In the genomic region with DNA sequence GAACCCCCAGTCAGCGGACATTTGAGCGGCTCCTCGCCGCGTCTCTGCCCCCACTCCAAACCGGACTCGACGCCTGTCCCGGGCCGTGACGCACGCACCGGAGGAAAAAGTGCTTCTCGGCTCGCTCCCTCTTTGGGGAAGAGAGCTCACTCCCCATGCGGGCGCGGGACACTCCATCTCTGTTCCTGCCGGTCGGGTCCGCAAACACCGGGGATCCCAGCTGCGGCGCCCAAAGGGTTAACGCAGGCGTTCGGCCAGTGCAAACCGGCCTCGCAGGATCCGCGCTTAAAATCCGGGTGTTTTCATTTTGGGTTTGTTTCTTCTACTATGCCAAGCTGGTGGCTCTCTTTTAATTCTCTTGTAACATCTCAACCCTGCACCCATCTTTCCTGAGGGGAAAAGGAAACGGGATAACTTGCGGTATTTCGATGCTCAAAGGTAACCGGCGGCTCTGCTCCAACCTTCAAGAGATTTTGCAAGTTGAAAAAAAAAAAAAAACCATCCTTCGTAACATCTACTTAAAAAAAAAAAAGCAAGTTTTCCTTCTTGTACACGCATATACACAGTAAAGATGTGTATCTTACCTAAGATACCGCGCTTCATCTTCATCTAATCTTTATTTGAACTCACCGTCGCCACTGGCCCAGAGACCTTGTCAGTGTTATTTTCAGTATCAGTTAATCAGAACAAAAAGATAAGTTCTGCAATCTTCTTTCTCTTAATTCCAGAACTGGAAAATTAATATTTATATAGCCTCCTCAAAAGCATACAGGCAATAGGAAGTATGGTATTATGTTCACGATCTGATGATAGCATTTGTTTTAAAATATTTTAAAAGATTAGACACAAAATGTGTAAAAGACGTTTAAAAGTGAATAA, we compare ENCODE assay signal across 8 cellular contexts. TPM values are rescaled to one million over a fixed set of nuclear protein-coding genes. Genes with fewer than 3 reads are reported as not detected.
A peak's percentile ranks its signal among the peaks of the same experiment; 100 is the strongest.
DNase-seq lines count a peak whose midpoint lies in the region; ATAC-seq lines count a peak whose summit lies in the region.

No MANE protein-coding gene starts in this region.

- POLR2A ChIA-PET in naive thymus-derived CD4-positive, alpha-beta T cell (lab: Charles Lee): interaction anchor here (1.2 to 2.5 kb wide), 7 partner anchors 57 to 430 kb away, joined by 4 to 26 read pairs (median 7); partner anchors contain the start of gene GALNT4

- H3K4me3 ChIP-seq in naive thymus-derived CD4-positive, alpha-beta T cell (ENCODE audit: low read length): peak overlapping the region; percentile 90
- peak overlapping the region; percentile 62 for H3K4me3 ChIP-seq in thymus (ENCODE audit: low read length)

- H3K27ac ChIP-seq in naive thymus-derived CD4-positive, alpha-beta T cell (ENCODE audit: low read depth, low read length): peak overlapping the region; percentile 92
- H3K27ac ChIP-seq in thymus (ENCODE audit: low read depth): peak overlapping the region; percentile 97

- H3K4me3 Mint-ChIP-seq in activated CD4-positive, alpha-beta T cell treated with anti-CD3 and anti-CD28 coated beads, Interleukin-2, amount 10 ng/mL, durations not matched to agents 24 days and 14 days: peak overlapping the region; percentile 84
- peak overlapping the region; percentile 89 to 99 (median 93) for H3K4me3 Mint-ChIP-seq in naive thymus-derived CD4-positive, alpha-beta T cell

- peak overlapping the region; percentile 84 for H3K27ac Mint-ChIP-seq in activated CD4-positive, alpha-beta T cell treated with anti-CD3 and anti-CD28 coated beads, Interleukin-2, amount 10 ng/mL, durations not matched to agents 24 days and 14 days
- H3K27ac Mint-ChIP-seq in naive thymus-derived CD4-positive, alpha-beta T cell: peak overlapping the region; percentile 85 to 100 (median 95)

- WGBS in thymus: 4% methylated on average over 45 of the region's 45 CpGs

- DNase-seq in NCI-H748 (lab: John Stamatoyannopoulos, UW; ENCODE audit: unreplicated experiment): peak; percentile 73
- DNase-seq in NCI-H748 treated with DMSO at 0.1 percent for 48 hours (lab: John Stamatoyannopoulos, UW): no peak
- no peak for DNase-seq in activated CD4-positive, alpha-beta T cell treated with anti-CD3 and anti-CD28 coated beads, Interleukin-2, amount 10 ng/mL, durations not matched to agents 24 days and 14 days
- DNase-seq in naive thymus-derived CD4-positive, alpha-beta T cell: peak in 6 of 9 donors; percentile 22 to 47 (median 40)
- DNase-seq in HT-29 (ENCODE audit: low spot score): no peak

- peaks cover 33% of the 10 kb centered on the region for H3K27me3 Mint-ChIP-seq in activated CD4-positive, alpha-beta T cell treated with anti-CD3 and anti-CD28 coated beads, Interleukin-2, amount 10 ng/mL, durations not matched to agents 24 days and 14 days
- H3K27me3 Mint-ChIP-seq in naive thymus-derived CD4-positive, alpha-beta T cell: peaks cover 0 to 53% (median 0%) of the 10 kb centered on the region in 5 donors

- H3K4me1 ChIP-seq in naive thymus-derived CD4-positive, alpha-beta T cell (ENCODE audit: control insufficient read depth in 2 of 2, insufficient read depth in 2 of 2, low read length in 2 of 2): peaks cover 11 to 15% of the 10 kb centered on the region in 2 donors
- H3K4me1 ChIP-seq in thymus (ENCODE audit: control insufficient read depth, insufficient read depth, low read length): peaks cover 7% of the 10 kb centered on the region

- H3K36me3 Mint-ChIP-seq in activated CD4-positive, alpha-beta T cell treated with anti-CD3 and anti-CD28 coated beads, Interleukin-2, amount 10 ng/mL, durations not matched to agents 24 days and 14 days (ENCODE audit: low read depth): no peaks in the 10 kb centered on the region
- peaks cover 0 to 6% (median 4%) of the 10 kb centered on the region in 5 donors for H3K36me3 Mint-ChIP-seq in naive thymus-derived CD4-positive, alpha-beta T cell

- H3K27me3 ChIP-seq in naive thymus-derived CD4-positive, alpha-beta T cell (ENCODE audit: control insufficient read depth in 2 of 2, insufficient read depth in 2 of 2, low read length in 2 of 2): no peaks in the 10 kb centered on the region
- no peaks in the 10 kb centered on the region for H3K27me3 ChIP-seq in thymus (ENCODE audit: control insufficient read depth, insufficient read depth)

- peak; percentile 3 for ATAC-seq in HG03378 (IDR thresholded peaks at IDR 0.05; ENCODE audit: unreplicated experiment)
- ATAC-seq in esophagus mucosa: peak; percentile 0
- ATAC-seq in naive thymus-derived CD4-positive, alpha-beta T cell: no peak

- peaks cover 24% of the 10 kb centered on the region for H3K4me1 Mint-ChIP-seq in activated CD4-positive, alpha-beta T cell treated with anti-CD3 and anti-CD28 coated beads, Interleukin-2, amount 10 ng/mL, durations not matched to agents 24 days and 14 days
- peaks cover 12 to 33% (median 29%) of the 10 kb centered on the region in 7 donors for H3K4me1 Mint-ChIP-seq in naive thymus-derived CD4-positive, alpha-beta T cell

- peaks cover 5% of the 10 kb centered on the region for H3K9me3 Mint-ChIP-seq in activated CD4-positive, alpha-beta T cell treated with anti-CD3 and anti-CD28 coated beads, Interleukin-2, amount 10 ng/mL, durations not matched to agents 24 days and 14 days
- peaks cover 0 to 20% (median 7%) of the 10 kb centered on the region in 11 donors for H3K9me3 Mint-ChIP-seq in naive thymus-derived CD4-positive, alpha-beta T cell

- peaks cover 0 to 4% (median 0%) of the 10 kb centered on the region in 3 experiments for H3K36me3 ChIP-seq in naive thymus-derived CD4-positive, alpha-beta T cell (ENCODE audit: control insufficient read depth in 2 of 3, insufficient read depth in 3 of 3, low read length in 3 of 3)
- no peaks in the 10 kb centered on the region for H3K36me3 ChIP-seq in thymus (ENCODE audit: control insufficient read depth, insufficient read depth)

- CTCF ChIA-PET in naive thymus-derived CD4-positive, alpha-beta T cell (lab: Charles Lee): interaction anchor here (1.3 to 1.7 kb wide), 2 partner anchors 52 to 240 kb away, joined by 4 read pairs; no protein-coding TSS in a partner anchor

- peaks cover 0 to 10% (median 0%) of the 10 kb centered on the region in 3 experiments for H3K9me3 ChIP-seq in naive thymus-derived CD4-positive, alpha-beta T cell (ENCODE audit: control insufficient read depth in 2 of 3, low read length in 3 of 3)
- no peaks in the 10 kb centered on the region for H3K9me3 ChIP-seq in thymus (ENCODE audit: control insufficient read depth)

- intact Hi-C loops in activated CD4-positive, alpha-beta T cell treated with anti-CD3 and anti-CD28 coated beads, Interleukin-2, amount 10 ng/mL, durations not matched to agents 24 days and 14 days (cut with micrococcal nuclease): loop anchor here (1.0 to 5.0 kb wide), 14 partner anchors 46 to 1411 kb away; partner anchors contain the start of genes DUSP6 and POC1B
- intact Hi-C loops in naive thymus-derived CD4-positive, alpha-beta T cell (cut with micrococcal nuclease): loop anchor here (1.0 to 5.0 kb wide), 22 partner anchors 46 to 1675 kb away; partner anchors contain the start of genes CEP290 (in 2 of the 2), DUSP6 (in 2 of the 2), TMTC3 (in 2 of the 2) and POC1B (in 1 of the 2)

RNA-seq across cellular contexts. Expression of gene ATP2B1, which starts 1.6 kb away (rescaled TPM):
- total RNA-seq in activated CD4-positive, alpha-beta T cell treated with anti-CD3 and anti-CD28 coated beads, Interleukin-2, amount 10 ng/mL, durations not matched to agents 24 days and 14 days: 19.7 and 22.1 TPM in 2 replicates
- total RNA-seq in esophagus mucosa: 13.9 TPM
- 100 to 1,000 TPM in 1 of 5 experiments, 10 to 100 TPM in 4; 21.9 to 101 (median 50.6) TPM for total RNA-seq in naive thymus-derived CD4-positive, alpha-beta T cell
- 10 to 100 TPM; 11.0 to 25.0 TPM for polyA plus RNA-seq in naive thymus-derived CD4-positive, alpha-beta T cell
- 16.2 TPM for polyA plus RNA-seq in thymus
- total RNA-seq in HT-29 (2014; rRNA removed; shearing (Covaris generic)): 19.1 and 29.3 TPM in 2 replicates

Comparison
In these comparisons a context has a peak if more than half of its experiments do, and no peak if none do; other contexts are left out.
1. DNase-seq: peak in NCI-H748 (single experiment) and naive thymus-derived CD4-positive, alpha-beta T cell (6 of 9); none in NCI-H748 treated with DMSO at 0.1 percent for 48 hours (single experiment), activated CD4-positive, alpha-beta T cell treated with anti-CD3 and anti-CD28 coated beads, Interleukin-2, amount 10 ng/mL, durations not matched to agents 24 days and 14 days (single experiment) and HT-29 (single experiment).